8 cellular contexts compared by ENCODE assay signal in genomic region chr1:92081031-92081430, GRCh38. TPM values are rescaled to one million over a fixed set of nuclear protein-coding genes. Genes with fewer than 3 reads are reported as not detected.
DNase-seq lines count a peak whose midpoint lies in the region; ATAC-seq and TF ChIP-seq lines count a peak whose summit lies in the region.

No MANE protein-coding gene starts in this region.

- H3K27ac Mint-ChIP-seq in activated T-cell treated with anti-CD3 and anti-CD28 coated beads, Interleukin-2, amount 50 U/mL, for 24 hours, result no peak overlapping the region

- 30 to 36% methylated on average over 4 of the region's 4 CpGs for WGBS in lower leg skin, 2 donors

- H3K27me3 Mint-ChIP-seq in activated T-cell treated with anti-CD3 and anti-CD28 coated beads, Interleukin-2, amount 50 U/mL, for 24 hours, result no peaks in the 10 kb centered on the region

- H3K36me3 Mint-ChIP-seq in activated T-cell treated with anti-CD3 and anti-CD28 coated beads, Interleukin-2, amount 50 U/mL, for 24 hours (ENCODE audit: low read depth), result peaks cover 9% of the 10 kb centered on the region

- in situ Hi-C loops in astrocyte of the spinal cord (cut with HindIII; ENCODE audit: low sequenced_read_pairs) (no loop called here), ACHN (cut with HindIII; ENCODE audit: low pct_ligation_motif_present, low pct_unique_long_range_greater_than_20kb, low sequenced_read_pairs) (no loop called here)

- no peak for DNase-seq in activated T-cell treated with anti-CD3 and anti-CD28 coated beads, Interleukin-2, amount 50 U/mL, for 24 hours
- no peak for DNase-seq in activated T-cell treated with anti-CD3 and anti-CD28 coated beads, Interleukin-2, amount 50 U/mL, for 48 hours
- DNase-seq in astrocyte of the spinal cord (ENCODE audit: low read depth, low spot score), result no peak
- DNase-seq in lower leg skin (ENCODE audit: low spot score in 2 of 2), result no peak
- DNase-seq in tibial artery, result no peak
- no peak for DNase-seq in ACHN
- DNase-seq in activated CD4-positive, alpha-beta T cell treated with anti-CD3 and anti-CD28 coated beads, Interleukin-2, amount 50 U/mL, for 4 hours, result no peak

- ATAC-seq in HG03175 (IDR thresholded peaks at IDR 0.05; ENCODE audit: unreplicated experiment), result no peak

- peak overlapping the region; percentile 76 to 88 for H3K27ac ChIP-seq in tibial artery

- H3K4me1 ChIP-seq in tibial artery, result peaks cover 0 to 12% (median 5%) of the 10 kb centered on the region in 4 donors

- peak overlapping the region; percentile 85 for H3K4me3 ChIP-seq in astrocyte of the spinal cord (ENCODE audit: low read depth, low read length)
- H3K4me3 ChIP-seq in lower leg skin (ENCODE audit: low read depth, poor library complexity, severe bottlenecking), result peak overlapping the region; percentile 78
- peak overlapping the region; percentile 79 to 96 for H3K4me3 ChIP-seq in tibial artery

- H3K9me3 ChIP-seq in tibial artery, result peaks cover 0 to 13% (median 9%) of the 10 kb centered on the region in 3 donors

- no peak for TF ChIP-seq POLR2A in lower leg skin (IDR thresholded peaks at IDR 0.05)

- no peaks in the 10 kb centered on the region for H3K27me3 ChIP-seq in tibial artery

- H3K4me1 Mint-ChIP-seq in activated T-cell treated with anti-CD3 and anti-CD28 coated beads, Interleukin-2, amount 50 U/mL, for 24 hours (ENCODE audit: low read depth), result peaks cover 18% of the 10 kb centered on the region

- peaks cover 5% of the 10 kb centered on the region for H3K9me3 Mint-ChIP-seq in activated T-cell treated with anti-CD3 and anti-CD28 coated beads, Interleukin-2, amount 50 U/mL, for 24 hours

- peaks cover 0 to 8% (median 0%) of the 10 kb centered on the region in 3 donors for H3K36me3 ChIP-seq in tibial artery

- TF ChIP-seq CTCF in astrocyte of the spinal cord (IDR thresholded peaks at IDR 0.05; ENCODE audit: low read depth, low read length), result no peak
- no peak for TF ChIP-seq CTCF in lower leg skin (IDR thresholded peaks at IDR 0.05)
- TF ChIP-seq CTCF in tibial artery (IDR thresholded peaks at IDR 0.05), result no peak

- H3K4me3 Mint-ChIP-seq in activated T-cell treated with anti-CD3 and anti-CD28 coated beads, Interleukin-2, amount 50 U/mL, for 24 hours, result peak overlapping the region; percentile 93

- intact Hi-C loops in lower leg skin (cut with DNase I; ENCODE audit: low total_unique reads) (no loop called here), tibial artery (cut with DNase I; ENCODE audit: low total_unique reads) (no loop called here)

RNA-seq across cellular contexts. Expression of gene BTBD8, which starts 0.9 kb away (rescaled TPM):
- 1 to 10 TPM; 1.3 to 5.0 (median 2.8) TPM for total RNA-seq in lower leg skin

RNA-seq across cellular contexts. Expression of gene SETSIP, which starts 5.8 kb away (rescaled TPM):
- total RNA-seq in lower leg skin, result not detected

RNA-seq across cellular contexts. Expression of gene EPHX4, which starts 51.2 kb away (rescaled TPM):
- total RNA-seq in lower leg skin, result 1 to 10 TPM in 3 of 4 donors, under 1 TPM in 1; 0.17 to 3.4 (median 1.5) TPM
